Comparison of ENCODE assay signal across 8 cellular contexts in genomic region chr5:16464664-16465543, GRCh38. TPM values are rescaled to one million over a fixed set of nuclear protein-coding genes. Genes with fewer than 3 reads are reported as not detected.
DNase-seq lines count a peak whose midpoint lies in the region; ATAC-seq, FAIRE-seq and TF ChIP-seq lines count a peak whose summit lies in the region.

No MANE protein-coding gene starts in this region.

- CTCF ChIA-PET in activated naive CD4-positive, alpha-beta T cell treated with anti-CD3 and anti-CD28 coated beads for 36 hours (lab: Charles Lee): interaction anchor here (1.4 kb wide), 1 partner anchor 9 kb away, joined by 11 read pairs; no protein-coding TSS in a partner anchor

- FAIRE-seq in GM19239 (lab: Jason Lieb, UNC): no peak

- H3K9me3 Mint-ChIP-seq in activated naive CD4-positive, alpha-beta T cell treated with anti-CD3 and anti-CD28 coated beads for 36 hours: no peaks in the 10 kb centered on the region

- H3K27ac ChIP-seq in parathyroid adenoma: peak overlapping the region; percentile 84

- no peak for DNase-seq in activated naive CD4-positive, alpha-beta T cell treated with anti-CD3 and anti-CD28 coated beads for 36 hours
- DNase-seq in activated naive CD4-positive, alpha-beta T cell (lab: John Stamatoyannopoulos, UW): no peak
- peak; percentile 26 for DNase-seq in activated CD4-positive, alpha-beta T cell treated with anti-CD3 and anti-CD28 coated beads for 48 hours
- DNase-seq in germinal center (ENCODE audit: low spot score): peak; percentile 21
- DNase-seq in GM19239 (ENCODE audit: insufficient read length, low spot score): no peak
- no peak for DNase-seq in dedifferentiated amniotic fluid mesenchymal stem cell (ENCODE audit: extremely low spot score)

- H2AFZ ChIP-seq in parathyroid adenoma: peak overlapping the region; percentile 97

- intact Hi-C loops in activated naive CD4-positive, alpha-beta T cell treated with anti-CD3 and anti-CD28 coated beads for 36 hours (cut with micrococcal nuclease): loop anchor here (1.0 to 10.0 kb wide), 8 partner anchors 152 to 1870 kb away; partner anchors contain the start of genes ANKH and MYO10

- H3K9me3 ChIP-seq in parathyroid adenoma (ENCODE audit: control insufficient read depth, low read length): no peaks in the 10 kb centered on the region

- no peaks in the 10 kb centered on the region for H3K27me3 Mint-ChIP-seq in activated naive CD4-positive, alpha-beta T cell treated with anti-CD3 and anti-CD28 coated beads for 36 hours (ENCODE audit: low read depth)

- H3K4me1 ChIP-seq in parathyroid adenoma: peaks cover 11% of the 10 kb centered on the region

- peak overlapping the region; percentile 48 for H3K9ac ChIP-seq in parathyroid adenoma

- H3K36me3 Mint-ChIP-seq in activated naive CD4-positive, alpha-beta T cell treated with anti-CD3 and anti-CD28 coated beads for 36 hours (ENCODE audit: low read depth): peaks cover 30% of the 10 kb centered on the region

- TF ChIP-seq CTCF in parathyroid adenoma (IDR thresholded peaks at IDR 0.05): no peak

- H3K36me3 ChIP-seq in parathyroid adenoma (ENCODE audit: control insufficient read depth, insufficient read depth, low read length): no peaks in the 10 kb centered on the region

- H3K79me2 ChIP-seq in parathyroid adenoma: peaks cover 42% of the 10 kb centered on the region

- H3K4me3 Mint-ChIP-seq in activated naive CD4-positive, alpha-beta T cell treated with anti-CD3 and anti-CD28 coated beads for 36 hours: peak overlapping the region; percentile 96

- peak overlapping the region; percentile 93 for H3K27ac Mint-ChIP-seq in activated naive CD4-positive, alpha-beta T cell treated with anti-CD3 and anti-CD28 coated beads for 36 hours

- peak overlapping the region; percentile 97 for H3K4me3 ChIP-seq in parathyroid adenoma (ENCODE audit: low read depth, low read length)

- no peak for ATAC-seq in HG03439 (IDR thresholded peaks at IDR 0.05; ENCODE audit: unreplicated experiment)

- peak overlapping the region; percentile 74 for H3K4me2 ChIP-seq in parathyroid adenoma (ENCODE audit: low read length)

- H3K4me1 Mint-ChIP-seq in activated naive CD4-positive, alpha-beta T cell treated with anti-CD3 and anti-CD28 coated beads for 36 hours (ENCODE audit: low read depth): peaks cover 77% of the 10 kb centered on the region

- no peaks in the 10 kb centered on the region for H3K27me3 ChIP-seq in parathyroid adenoma (ENCODE audit: control insufficient read depth, insufficient read depth, low read length)

RNA-seq across cellular contexts. Expression of gene ZNF622, which starts 0.7 kb away (rescaled TPM):
- 10 to 100 TPM; 25.7 to 25.9 TPM for total RNA-seq in activated naive CD4-positive, alpha-beta T cell treated with anti-CD3 and anti-CD28 coated beads for 36 hours

Comparison
In these comparisons a context has a peak if more than half of its experiments do, and no peak if none do; other contexts are left out.
1. DNase-seq: peak in activated CD4-positive, alpha-beta T cell treated with anti-CD3 and anti-CD28 coated beads for 48 hours (single experiment) and germinal center (single experiment); none in activated naive CD4-positive, alpha-beta T cell treated with anti-CD3 and anti-CD28 coated beads for 36 hours (single experiment), activated naive CD4-positive, alpha-beta T cell (0 of 4), GM19239 (single experiment) and dedifferentiated amniotic fluid mesenchymal stem cell (single experiment).